19 cellular contexts compared by ENCODE assay signal in the genomic region with DNA sequence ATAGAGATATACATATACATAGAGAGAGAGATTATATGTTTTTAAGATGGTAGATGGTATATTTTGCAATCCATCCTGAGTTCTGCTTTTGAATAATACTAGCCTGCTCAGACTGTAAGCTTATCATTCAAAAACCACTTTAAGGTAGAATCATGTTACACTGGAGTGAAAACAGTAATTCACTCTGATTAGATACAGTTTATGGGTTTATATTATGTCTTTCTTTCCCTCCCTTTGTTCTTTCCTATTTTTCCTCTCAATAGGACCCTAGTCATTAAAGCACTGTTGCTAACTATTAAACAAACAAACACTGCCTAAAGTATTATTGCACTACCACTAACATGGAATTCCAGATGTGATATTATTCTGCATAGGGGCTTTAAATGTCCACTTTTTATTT.
DNase-seq lines count a peak whose midpoint lies in the region; ATAC-seq, FAIRE-seq and TF ChIP-seq lines count a peak whose summit lies in the region.
"Had no signal": no experiment of that assay in that cellular context is flagged by ENCODE, and none has a peak within 500 bp of the region (broad histone marks: within the 10 kb centered on the region; RNA-seq: fewer than 3 reads in every experiment).

No MANE protein-coding gene starts in this region.

- no peak overlapping the region for H3K4me2 ChIP-seq in endothelial cell of umbilical vein (ENCODE audit: insufficient read depth, low read length)

- no peak overlapping the region for H2AFZ ChIP-seq in endothelial cell of umbilical vein (ENCODE audit: low read depth, low read length)

- no peak overlapping the region for H3K4me3 ChIP-seq in HEK293 (ENCODE audit: low read depth, low read length)
- no peak overlapping the region for H3K4me3 ChIP-seq in endothelial cell of umbilical vein (replicated peaks in 1 of 3; ENCODE audit: insufficient read depth in 1 of 3, low read depth in 1 of 3, low read length in 3 of 3)
- no peak overlapping the region for H3K4me3 ChIP-seq in spleen
- H3K4me3 ChIP-seq: GM12878, Peyer's patch, SJSA1 had no signal

- TF ChIP-seq POLR2A in endothelial cell of umbilical vein (IDR thresholded peaks at IDR 0.05; ENCODE audit: low read depth, low read length) (no peak), spleen (IDR thresholded peaks at IDR 0.05) (no peak)

- peak; percentile 21 for DNase-seq in NCI-H1436 treated with DMSO at 0.1 percent for 48 hours (lab: John Stamatoyannopoulos, UW)
- peak; percentile 83 for DNase-seq in NCI-H69 (lab: John Stamatoyannopoulos, UW)
- peak; percentile 12 for DNase-seq in endothelial cell of umbilical vein (ENCODE audit: low read depth, low spot score)
- DNase-seq in spleen, result no peak
- no peak for DNase-seq in COLO668 (lab: John Stamatoyannopoulos, UW; ENCODE audit: unreplicated experiment)
- DNase-seq: BE2C; DND-41; H9; Kasumi-1; NCI-H1694; NCI-H2171 treated with DMSO at 0.1 percent for 48 hours; NCI-H524 treated with DMSO at 0.1 percent for 48 hours; NK-92 treated with Interleukin-12 subunit alpha and Interleukin-12 subunit beta, amount 100 ng/mL, for 24 hours; Peyer's patch; T-helper 9 cell had no signal

- H3K9me1 ChIP-seq in endothelial cell of umbilical vein (replicated peaks; ENCODE audit: control insufficient read depth, extremely low read depth, insufficient read depth, low read length), result no peaks in the 10 kb centered on the region

- H3K27me3 ChIP-seq in endothelial cell of umbilical vein (ENCODE audit: control insufficient read depth in 2 of 2, insufficient read depth in 2 of 2, low read length in 2 of 2) (no peaks in the 10 kb centered on the region), spleen (replicated peaks in 1 of 7) (no peaks in the 10 kb centered on the region)
- H3K27me3 ChIP-seq: BE2C, Peyer's patch, SJSA1 had no signal

- H3K36me3 ChIP-seq in HEK293 (ENCODE audit: control insufficient read depth in 2 of 2, insufficient read depth in 1 of 2, low read length in 2 of 2), result no peaks in the 10 kb centered on the region
- H3K36me3 ChIP-seq in endothelial cell of umbilical vein (ENCODE audit: control insufficient read depth in 2 of 2, extremely low read depth in 1 of 2, insufficient read depth in 2 of 2, low read length in 2 of 2), result no peaks in the 10 kb centered on the region
- no peaks in the 10 kb centered on the region for H3K36me3 ChIP-seq in spleen
- H3K36me3 ChIP-seq: BE2C, Peyer's patch, SJSA1 had no signal

- no TSS peak for BruUV-seq in endothelial cell of umbilical vein (replicated peaks; lab: Mats Ljungman, UMichigan)

- no peaks in the 10 kb centered on the region for H3K79me2 ChIP-seq in endothelial cell of umbilical vein (ENCODE audit: control insufficient read depth, insufficient read depth, low read length)

- peaks cover 11% of the 10 kb centered on the region; the same call in 1 of the 2 replicates for H3K4me1 ChIP-seq in HEK293 (ENCODE audit: control insufficient read depth, insufficient read depth, low read length)
- peaks cover 2% of the 10 kb centered on the region for H3K4me1 ChIP-seq in endothelial cell of umbilical vein (ENCODE audit: control insufficient read depth, extremely low read depth, insufficient read depth, low read length)
- H3K4me1 ChIP-seq in spleen, result no peaks in the 10 kb centered on the region
- H3K4me1 ChIP-seq: BE2C, Peyer's patch, SJSA1 had no signal

- no peak for FAIRE-seq in endothelial cell of umbilical vein (lab: Jason Lieb, UNC)
- FAIRE-seq: GM12878 had no signal

- H3K9ac ChIP-seq in endothelial cell of umbilical vein (replicated peaks; ENCODE audit: extremely low read depth, insufficient read depth, low read length), result no peak overlapping the region

- TF ChIP-seq CTCF in HEK293 (tag by site-specific recombination; IDR thresholded peaks at IDR 0.05) (no peak), endothelial cell of umbilical vein (IDR thresholded peaks at IDR 0.05; ENCODE audit: extremely low read depth in 1 of 2, insufficient read depth in 1 of 2, low read depth in 1 of 2, low read length in 2 of 2) (no peak), spleen (IDR thresholded peaks at IDR 0.05 in 8 of 11, conservative IDR thresholded peaks at IDR 0.05 in 3 of 11) (no peak)

- intact Hi-C loops in endothelial cell of umbilical vein (cut with micrococcal nuclease) (loop anchor here (5.0 kb wide), 1 partner anchor 184 kb away; no protein-coding TSS in a partner anchor), spleen (cut with DNase I; ENCODE audit: low total_unique reads) (no loop called here)

- CTCF ChIA-PET in HEK293 (lab: Yijun Ruan, JAX), result no interaction called here
- CTCF ChIA-PET in endothelial cell of umbilical vein (lab: Charles Lee), result no interaction called here

- H3K9me3 ChIP-seq in HEK293 (ENCODE audit: control insufficient read depth, insufficient read depth, low read depth, low read length) (no peaks in the 10 kb centered on the region), endothelial cell of umbilical vein (replicated peaks; ENCODE audit: control insufficient read depth, insufficient read depth, low read length) (no peaks in the 10 kb centered on the region), spleen (no peaks in the 10 kb centered on the region)
- H3K9me3 ChIP-seq: BE2C, Peyer's patch, SJSA1 had no signal

- POLR2A ChIA-PET in HEK293 (lab: Yijun Ruan, JAX), result no interaction called here
- POLR2A ChIA-PET in endothelial cell of umbilical vein (lab: Charles Lee), result no interaction called here

- dilution Hi-C loops in endothelial cell of umbilical vein (cut with MboI; ENCODE audit: extremely low pct_ligation_motif_present, low sequenced_read_pairs), result no loop called here

- H3K27ac ChIP-seq in HEK293 (ENCODE audit: extremely low read depth, low read depth, low read length) (no peak overlapping the region), endothelial cell of umbilical vein (ENCODE audit: insufficient read depth, low read depth, low read length) (no peak overlapping the region), spleen (no peak overlapping the region)
- H3K27ac ChIP-seq: Peyer's patch, SJSA1 had no signal

- no peaks in the 10 kb centered on the region for H4K20me1 ChIP-seq in endothelial cell of umbilical vein (replicated peaks; ENCODE audit: control insufficient read depth, extremely low read depth, insufficient read depth, low read length)

- ATAC-seq in GM18520 (IDR thresholded peaks at IDR 0.05; ENCODE audit: unreplicated experiment), result no peak
- ATAC-seq: GM12878 had no signal

TF ChIP-seq in HEK293, 187 proteins besides CTCF, POLR2A, EP300 and RAD21 (continues in another document):
- peak; percentile 84 for TF ChIP-seq ZXDB (tag by site-specific recombination; IDR thresholded peaks at IDR 0.05)
- peak; percentile 77; the same call in 1 of the 2 replicates for TF ChIP-seq GFI1B (tag by site-specific recombination; IDR thresholded peaks at IDR 0.05)
- peak; percentile 70; the same call in 1 of the 2 replicates for TF ChIP-seq OVOL3 (tag by site-specific recombination; IDR thresholded peaks at IDR 0.05)
- TF ChIP-seq ZNF654 (tag by site-specific recombination; IDR thresholded peaks at IDR 0.05; ENCODE audit: low read depth), result no peak
- TF ChIP-seq ZNF510 (tag by site-specific recombination; IDR thresholded peaks at IDR 0.05; ENCODE audit: insufficient replicate concordance), result no peak
- peak; percentile 59; the same call in 1 of the 2 replicates for TF ChIP-seq ZBTB17 (tag by site-specific recombination; IDR thresholded peaks at IDR 0.05)
- peak; percentile 97 for TF ChIP-seq TCF7L2 (IDR thresholded peaks at IDR 0.05; ENCODE audit: borderline replicate concordance, low read depth, low read length)
- TF ChIP-seq, protein P1, sequence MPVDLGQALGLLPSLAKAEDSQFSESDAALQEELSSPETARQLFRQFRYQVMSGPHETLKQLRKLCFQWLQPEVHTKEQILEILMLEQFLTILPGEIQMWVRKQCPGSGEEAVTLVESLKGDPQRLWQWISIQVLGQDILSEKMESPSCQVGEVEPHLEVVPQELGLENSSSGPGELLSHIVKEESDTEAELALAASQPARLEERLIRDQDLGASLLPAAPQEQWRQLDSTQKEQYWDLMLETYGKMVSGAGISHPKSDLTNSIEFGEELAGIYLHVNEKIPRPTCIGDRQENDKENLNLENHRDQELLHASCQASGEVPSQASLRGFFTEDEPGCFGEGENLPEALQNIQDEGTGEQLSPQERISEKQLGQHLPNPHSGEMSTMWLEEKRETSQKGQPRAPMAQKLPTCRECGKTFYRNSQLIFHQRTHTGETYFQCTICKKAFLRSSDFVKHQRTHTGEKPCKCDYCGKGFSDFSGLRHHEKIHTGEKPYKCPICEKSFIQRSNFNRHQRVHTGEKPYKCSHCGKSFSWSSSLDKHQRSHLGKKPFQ (tag by site-specific recombination; IDR thresholded peaks at IDR 0.05), result 0 out of 2 replicates have a peak, but pooled peaks have one; percentile 24
- peak; percentile 24; the same call in 1 of the 2 replicates for TF ChIP-seq ZEB2 (tag by site-specific recombination; IDR thresholded peaks at IDR 0.05)

TF ChIP-seq in endothelial cell of umbilical vein, 7 proteins besides CTCF, POLR2A, EP300 and RAD21:
- TF ChIP-seq, protein P2, sequence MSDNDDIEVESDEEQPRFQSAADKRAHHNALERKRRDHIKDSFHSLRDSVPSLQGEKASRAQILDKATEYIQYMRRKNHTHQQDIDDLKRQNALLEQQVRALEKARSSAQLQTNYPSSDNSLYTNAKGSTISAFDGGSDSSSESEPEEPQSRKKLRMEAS (IDR thresholded peaks at IDR 0.05; ENCODE audit: insufficient read depth, insufficient read length), result no peak
- TF ChIP-seq FOS (IDR thresholded peaks at IDR 0.05; ENCODE audit: borderline replicate concordance, insufficient read depth, low read length) (no peak), MYC (IDR thresholded peaks at IDR 0.05; ENCODE audit: low read depth, low read length) (no peak), GATA2 (IDR thresholded peaks at IDR 0.05; ENCODE audit: insufficient read depth, insufficient read length, low read depth, low read length) (no peak), POLR2AphosphoS5 (IDR thresholded peaks at IDR 0.05; ENCODE audit: insufficient read depth, low read depth, low read length) (no peak), JUN (IDR thresholded peaks at IDR 0.05; ENCODE audit: borderline replicate concordance, insufficient read depth, insufficient read length, low read depth) (no peak), EZH2 (IDR thresholded peaks at IDR 0.05; ENCODE audit: borderline replicate concordance, low read depth, low read length, severe bottlenecking) (no peak)

Comparison
In these comparisons a context has a peak if more than half of its experiments do, and no peak if none do; other contexts are left out.
1. DNase-seq: peak in NCI-H1436 treated with DMSO at 0.1 percent for 48 hours (single experiment), NCI-H69 (single experiment) and endothelial cell of umbilical vein (single experiment); none in spleen (single experiment) and COLO668 (single experiment).